ENCODE assay signal across 1 cellular context in genomic region chr6:41779793-41780622, GRCh38.
TF ChIP-seq lines count a peak whose summit lies in the region.

TSS of gene FRS3 (minus strand) at chr6:41779900. CDS start at chr6:41776987, 2,913 bp downstream.

TF ChIP-seq in GM12878, 131 proteins besides CTCF, POLR2A, EP300 and RAD21 (continued from another document and continues in another):
- TF ChIP-seq, protein P1, sequence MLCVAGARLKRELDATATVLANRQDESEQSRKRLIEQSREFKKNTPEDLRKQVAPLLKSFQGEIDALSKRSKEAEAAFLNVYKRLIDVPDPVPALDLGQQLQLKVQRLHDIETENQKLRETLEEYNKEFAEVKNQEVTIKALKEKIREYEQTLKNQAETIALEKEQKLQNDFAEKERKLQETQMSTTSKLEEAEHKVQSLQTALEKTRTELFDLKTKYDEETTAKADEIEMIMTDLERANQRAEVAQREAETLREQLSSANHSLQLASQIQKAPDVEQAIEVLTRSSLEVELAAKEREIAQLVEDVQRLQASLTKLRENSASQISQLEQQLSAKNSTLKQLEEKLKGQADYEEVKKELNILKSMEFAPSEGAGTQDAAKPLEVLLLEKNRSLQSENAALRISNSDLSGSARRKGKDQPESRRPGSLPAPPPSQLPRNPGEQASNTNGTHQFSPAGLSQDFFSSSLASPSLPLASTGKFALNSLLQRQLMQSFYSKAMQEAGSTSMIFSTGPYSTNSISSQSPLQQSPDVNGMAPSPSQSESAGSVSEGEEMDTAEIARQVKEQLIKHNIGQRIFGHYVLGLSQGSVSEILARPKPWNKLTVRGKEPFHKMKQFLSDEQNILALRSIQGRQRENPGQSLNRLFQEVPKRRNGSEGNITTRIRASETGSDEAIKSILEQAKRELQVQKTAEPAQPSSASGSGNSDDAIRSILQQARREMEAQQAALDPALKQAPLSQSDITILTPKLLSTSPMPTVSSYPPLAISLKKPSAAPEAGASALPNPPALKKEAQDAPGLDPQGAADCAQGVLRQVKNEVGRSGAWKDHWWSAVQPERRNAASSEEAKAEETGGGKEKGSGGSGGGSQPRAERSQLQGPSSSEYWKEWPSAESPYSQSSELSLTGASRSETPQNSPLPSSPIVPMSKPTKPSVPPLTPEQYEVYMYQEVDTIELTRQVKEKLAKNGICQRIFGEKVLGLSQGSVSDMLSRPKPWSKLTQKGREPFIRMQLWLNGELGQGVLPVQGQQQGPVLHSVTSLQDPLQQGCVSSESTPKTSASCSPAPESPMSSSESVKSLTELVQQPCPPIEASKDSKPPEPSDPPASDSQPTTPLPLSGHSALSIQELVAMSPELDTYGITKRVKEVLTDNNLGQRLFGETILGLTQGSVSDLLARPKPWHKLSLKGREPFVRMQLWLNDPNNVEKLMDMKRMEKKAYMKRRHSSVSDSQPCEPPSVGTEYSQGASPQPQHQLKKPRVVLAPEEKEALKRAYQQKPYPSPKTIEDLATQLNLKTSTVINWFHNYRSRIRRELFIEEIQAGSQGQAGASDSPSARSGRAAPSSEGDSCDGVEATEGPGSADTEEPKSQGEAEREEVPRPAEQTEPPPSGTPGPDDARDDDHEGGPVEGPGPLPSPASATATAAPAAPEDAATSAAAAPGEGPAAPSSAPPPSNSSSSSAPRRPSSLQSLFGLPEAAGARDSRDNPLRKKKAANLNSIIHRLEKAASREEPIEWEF (IDR thresholded peaks at IDR 0.05; ENCODE audit: insufficient replicate concordance, low read depth, low read length): no peak
- TF ChIP-seq NR2C1 (IDR thresholded peaks at IDR 0.05) (peak; percentile 97), NRF1 (conservative IDR thresholded peaks at IDR 0.05; ENCODE audit: low read depth, low read length) (0 out of 2 replicates have a peak, but pooled peaks have one; percentile 15), CREB1 (IDR thresholded peaks at IDR 0.05; ENCODE audit: low read depth) (peak; percentile 71), CEBPZ (IDR thresholded peaks at IDR 0.05; ENCODE audit: low read depth, low read length) (no peak), SREBF1 (IDR thresholded peaks at IDR 0.05; ENCODE audit: low read length) (peak; percentile 47; the same call in 1 of the 2 replicates), ZSCAN29 (IDR thresholded peaks at IDR 0.05) (0 out of 2 replicates have a peak, but pooled peaks have one; percentile 25), NR2C2 (IDR thresholded peaks at IDR 0.05; ENCODE audit: borderline replicate concordance, control insufficient read depth, insufficient read length, low read depth) (no peak), SIN3A (IDR thresholded peaks at IDR 0.05; ENCODE audit: low read depth, low read length) (peak; percentile 83; the same call in 1 of the 2 replicates), SUPT20H (IDR thresholded peaks at IDR 0.05; ENCODE audit: borderline replicate concordance, control insufficient read depth, low read depth, low read length) (no peak), CREM (IDR thresholded peaks at IDR 0.05; ENCODE audit: low read depth) (peak; percentile 54; the same call in 1 of the 2 replicates), NR2F1 (conservative IDR thresholded peaks at IDR 0.05) (peak; percentile 96), CHD4 (IDR thresholded peaks at IDR 0.05) (no peak), REST (IDR thresholded peaks at IDR 0.05; ENCODE audit: low read depth, low read length) (no peak), SMC3 (IDR thresholded peaks at IDR 0.05; ENCODE audit: borderline replicate concordance, low read length) (peak; percentile 96), ZBTB33 (IDR thresholded peaks at IDR 0.05) (no peak), ZNF274 (IDR thresholded peaks at IDR 0.05; ENCODE audit: insufficient read depth, insufficient read length) (no peak), SRF (IDR thresholded peaks at IDR 0.05; ENCODE audit: low read depth in 2 of 2, low read length in 2 of 2) (no peak; a peak in 1 of 4 replicates), TBL1XR1 (IDR thresholded peaks at IDR 0.05; ENCODE audit: low read depth, low read length) (peak; percentile 76; the same call in 1 of the 2 replicates), ZNF622 (IDR thresholded peaks at IDR 0.05) (no peak), GATAD2B (conservative IDR thresholded peaks at IDR 0.05; ENCODE audit: low read depth) (no peak), SIX5 (IDR thresholded peaks at IDR 0.05; ENCODE audit: low read depth, low read length, severe bottlenecking) (peak; percentile 41), TARDBP (IDR thresholded peaks at IDR 0.05; ENCODE audit: borderline replicate concordance) (0 out of 2 replicates have a peak, but pooled peaks have one; percentile 23), ZNF592 (IDR thresholded peaks at IDR 0.05) (peak; percentile 86), FOXM1 (IDR thresholded peaks at IDR 0.05; ENCODE audit: low read depth, low read length) (no peak), SMARCA5 (IDR thresholded peaks at IDR 0.05) (peak; percentile 49; the same call in 1 of the 2 replicates), FOXK2 (IDR thresholded peaks at IDR 0.05) (no peak), KDM1A (IDR thresholded peaks at IDR 0.05; ENCODE audit: borderline replicate concordance) (no peak)
- TF ChIP-seq, protein P2, sequence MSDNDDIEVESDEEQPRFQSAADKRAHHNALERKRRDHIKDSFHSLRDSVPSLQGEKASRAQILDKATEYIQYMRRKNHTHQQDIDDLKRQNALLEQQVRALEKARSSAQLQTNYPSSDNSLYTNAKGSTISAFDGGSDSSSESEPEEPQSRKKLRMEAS (IDR thresholded peaks at IDR 0.05; ENCODE audit: low read depth, low read length): peak; percentile 32; the same call in 1 of the 2 replicates
- TF ChIP-seq, protein P3, sequence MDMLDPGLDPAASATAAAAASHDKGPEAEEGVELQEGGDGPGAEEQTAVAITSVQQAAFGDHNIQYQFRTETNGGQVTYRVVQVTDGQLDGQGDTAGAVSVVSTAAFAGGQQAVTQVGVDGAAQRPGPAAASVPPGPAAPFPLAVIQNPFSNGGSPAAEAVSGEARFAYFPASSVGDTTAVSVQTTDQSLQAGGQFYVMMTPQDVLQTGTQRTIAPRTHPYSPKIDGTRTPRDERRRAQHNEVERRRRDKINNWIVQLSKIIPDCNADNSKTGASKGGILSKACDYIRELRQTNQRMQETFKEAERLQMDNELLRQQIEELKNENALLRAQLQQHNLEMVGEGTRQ (IDR thresholded peaks at IDR 0.05; ENCODE audit: borderline replicate concordance, low read depth, low read length): no peak
- TF ChIP-seq, protein P4, sequence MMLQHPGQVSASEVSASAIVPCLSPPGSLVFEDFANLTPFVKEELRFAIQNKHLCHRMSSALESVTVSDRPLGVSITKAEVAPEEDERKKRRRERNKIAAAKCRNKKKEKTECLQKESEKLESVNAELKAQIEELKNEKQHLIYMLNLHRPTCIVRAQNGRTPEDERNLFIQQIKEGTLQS (IDR thresholded peaks at IDR 0.05; ENCODE audit: borderline replicate concordance, extremely low read depth, low read depth, low read length): no peak
- TF ChIP-seq, protein P5, sequence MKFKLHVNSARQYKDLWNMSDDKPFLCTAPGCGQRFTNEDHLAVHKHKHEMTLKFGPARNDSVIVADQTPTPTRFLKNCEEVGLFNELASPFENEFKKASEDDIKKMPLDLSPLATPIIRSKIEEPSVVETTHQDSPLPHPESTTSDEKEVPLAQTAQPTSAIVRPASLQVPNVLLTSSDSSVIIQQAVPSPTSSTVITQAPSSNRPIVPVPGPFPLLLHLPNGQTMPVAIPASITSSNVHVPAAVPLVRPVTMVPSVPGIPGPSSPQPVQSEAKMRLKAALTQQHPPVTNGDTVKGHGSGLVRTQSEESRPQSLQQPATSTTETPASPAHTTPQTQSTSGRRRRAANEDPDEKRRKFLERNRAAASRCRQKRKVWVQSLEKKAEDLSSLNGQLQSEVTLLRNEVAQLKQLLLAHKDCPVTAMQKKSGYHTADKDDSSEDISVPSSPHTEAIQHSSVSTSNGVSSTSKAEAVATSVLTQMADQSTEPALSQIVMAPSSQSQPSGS (IDR thresholded peaks at IDR 0.05; ENCODE audit: low read length): no peak
- TF ChIP-seq, protein P6, sequence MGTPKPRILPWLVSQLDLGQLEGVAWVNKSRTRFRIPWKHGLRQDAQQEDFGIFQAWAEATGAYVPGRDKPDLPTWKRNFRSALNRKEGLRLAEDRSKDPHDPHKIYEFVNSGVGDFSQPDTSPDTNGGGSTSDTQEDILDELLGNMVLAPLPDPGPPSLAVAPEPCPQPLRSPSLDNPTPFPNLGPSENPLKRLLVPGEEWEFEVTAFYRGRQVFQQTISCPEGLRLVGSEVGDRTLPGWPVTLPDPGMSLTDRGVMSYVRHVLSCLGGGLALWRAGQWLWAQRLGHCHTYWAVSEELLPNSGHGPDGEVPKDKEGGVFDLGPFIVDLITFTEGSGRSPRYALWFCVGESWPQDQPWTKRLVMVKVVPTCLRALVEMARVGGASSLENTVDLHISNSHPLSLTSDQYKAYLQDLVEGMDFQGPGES (IDR thresholded peaks at IDR 0.05): 0 out of 2 replicates have a peak, but pooled peaks have one; percentile 17
